17 cellular contexts compared by ENCODE assay signal in genomic region chr18:688322-688721, GRCh38.
"Had no signal": no experiment of that assay in that cellular context is flagged by ENCODE, and none has a peak within 500 bp of the region (broad histone marks: within the 10 kb centered on the region; RNA-seq: fewer than 3 reads in every experiment).

No MANE protein-coding gene starts in this region.

- H3K4me3 ChIP-seq: right atrium auricular region, skin epidermis, tibial nerve had no signal

- FAIRE-seq: astrocyte, bronchial epithelial cell had no signal

- H3K27me3 Mint-ChIP-seq: activated CD4-positive, alpha-beta T cell treated with anti-CD3 and anti-CD28 coated beads, Interleukin-2, amount 10 ng/mL, durations not matched to agents 7 days and 5 days; dendritic cell treated with granulocyte-macrophage colony-stimulating factor and Interleukin-4, amounts not matched to agents 40 ng/mL and 50 ng/mL, for 4 days; effector memory CD8-positive, alpha-beta T cell had no signal

- H3K9me3 ChIP-seq: right atrium auricular region, tibial nerve had no signal

- H3K4me1 ChIP-seq: right atrium auricular region, tibial nerve had no signal

- H3K4me3 Mint-ChIP-seq: activated CD4-positive, alpha-beta T cell treated with anti-CD3 and anti-CD28 coated beads, Interleukin-2, amount 10 ng/mL, durations not matched to agents 7 days and 5 days; dendritic cell treated with granulocyte-macrophage colony-stimulating factor and Interleukin-4, amounts not matched to agents 40 ng/mL and 50 ng/mL, for 4 days; effector memory CD8-positive, alpha-beta T cell; natural killer cell had no signal

- H3K27ac Mint-ChIP-seq: activated CD4-positive, alpha-beta T cell treated with anti-CD3 and anti-CD28 coated beads, Interleukin-2, amount 10 ng/mL, durations not matched to agents 7 days and 5 days; dendritic cell treated with granulocyte-macrophage colony-stimulating factor and Interleukin-4, amounts not matched to agents 40 ng/mL and 50 ng/mL, for 4 days; effector memory CD8-positive, alpha-beta T cell had no signal

- H3K27ac ChIP-seq: right atrium auricular region, skin epidermis, tibial nerve had no signal

- ATAC-seq: effector memory CD8-positive, alpha-beta T cell; natural killer cell had no signal

- H3K36me3 Mint-ChIP-seq: natural killer cell had no signal

- H3K27me3 ChIP-seq: right atrium auricular region, tibial nerve had no signal

- H3K9me3 Mint-ChIP-seq: activated CD4-positive, alpha-beta T cell treated with anti-CD3 and anti-CD28 coated beads, Interleukin-2, amount 10 ng/mL, durations not matched to agents 7 days and 5 days; dendritic cell treated with granulocyte-macrophage colony-stimulating factor and Interleukin-4, amounts not matched to agents 40 ng/mL and 50 ng/mL, for 4 days; effector memory CD8-positive, alpha-beta T cell; natural killer cell had no signal

- DNase-seq: activated CD4-positive, alpha-beta T cell treated with anti-CD3 and anti-CD28 coated beads, Interleukin-2, amount 10 ng/mL, durations not matched to agents 7 days and 5 days; activated CD8-positive, alpha-beta memory T cell treated with anti-CD3 and anti-CD28 coated beads, Interleukin-2, amount 50 U/mL, for 48 hours; activated naive CD4-positive, alpha-beta T cell; effector memory CD8-positive, alpha-beta T cell; foreskin melanocyte; mesendoderm; natural killer cell; nucleus accumbens; stimulated activated CD4-positive, alpha-beta T cell treated with anti-CD3 and anti-CD28 coated beads, Interleukin-4, amount 100 ng/mL, for 24 hours; stimulated activated naive CD4-positive, alpha-beta T cell treated with Interleukin-2 at 50 U/mL for 16 hours; substantia nigra had no signal
